20 cellular contexts compared by ENCODE assay signal in the genomic region with DNA sequence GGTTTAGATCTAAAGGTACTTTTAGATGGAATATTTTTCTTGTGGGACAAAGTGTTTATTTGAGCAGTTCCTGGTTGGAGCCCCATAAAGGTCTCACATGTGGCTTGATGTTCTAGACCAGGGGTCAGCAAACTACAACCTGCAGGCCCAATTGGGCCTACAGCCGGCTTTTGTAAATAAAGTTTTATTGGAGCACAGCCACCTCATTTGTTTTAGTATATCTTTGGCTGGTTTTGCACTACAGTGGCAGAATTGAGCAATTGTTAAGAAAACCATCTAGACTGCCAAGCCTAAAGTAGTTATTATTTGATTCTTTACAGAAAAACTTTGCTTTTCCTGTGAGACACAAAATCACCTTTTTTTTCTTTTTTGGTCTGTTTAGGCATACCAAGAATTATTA.
"Had no signal": no experiment of that assay in that cellular context is flagged by ENCODE, and none has a peak within 500 bp of the region (broad histone marks: within the 10 kb centered on the region; RNA-seq: fewer than 3 reads in every experiment).

No MANE protein-coding gene starts in this region.

- H3K9me3 ChIP-seq: gastroesophageal sphincter, mucosa of descending colon, neutrophil, thoracic aorta, transverse colon had no signal

- H3K27ac ChIP-seq: dorsolateral prefrontal cortex, gastroesophageal sphincter, neutrophil, thoracic aorta, transverse colon had no signal

- H3K27ac Mint-ChIP-seq: naive thymus-derived CD8-positive, alpha-beta T cell; stimulated activated naive B cell treated with anti-CD40 and anti-IgM and Interleukin-4, amounts not matched to agents 10 μg/mL and 1 μg/mL and 100 μg/mL, for 72 hours; stimulated activated naive CD8-positive, alpha-beta T cell treated with anti-CD3 and anti-CD28 coated beads, Interleukin-15, amount 100 ng/mL, for 72 hours had no signal

- H3K36me3 ChIP-seq: gastroesophageal sphincter, neutrophil, thoracic aorta, transverse colon had no signal

- H3K27me3 Mint-ChIP-seq: naive thymus-derived CD8-positive, alpha-beta T cell; stimulated activated naive B cell treated with anti-CD40 and anti-IgM and Interleukin-4, amounts not matched to agents 10 μg/mL and 1 μg/mL and 100 μg/mL, for 72 hours; stimulated activated naive CD8-positive, alpha-beta T cell treated with anti-CD3 and anti-CD28 coated beads, Interleukin-15, amount 100 ng/mL, for 72 hours had no signal

- DNase-seq: cortex of kidney; dorsolateral prefrontal cortex; effector CD8-positive, alpha-beta T cell; foreskin fibroblast; glutamatergic neuron; kidney; left cardiac atrium; left ventricle myocardium superior; mucosa of descending colon; naive thymus-derived CD8-positive, alpha-beta T cell; posterior cingulate gyrus; stimulated activated CD4-positive, alpha-beta T cell treated with anti-CD3 and anti-CD28 coated beads, Interleukin-2, amount 100 ng/mL, for 24 hours; stimulated activated CD4-positive, alpha-beta T cell treated with anti-CD3 and anti-CD28 coated beads, Interleukin-4, amount 100 ng/mL, for 4 hours; stimulated activated naive B cell treated with anti-CD40 and anti-IgM and Interleukin-4, amounts not matched to agents 10 μg/mL and 1 μg/mL and 100 μg/mL, for 72 hours; stimulated activated naive CD8-positive, alpha-beta T cell treated with anti-CD3 and anti-CD28 coated beads, Interleukin-15, amount 100 ng/mL, for 72 hours; transverse colon had no signal

- H3K27me3 ChIP-seq: dorsolateral prefrontal cortex, gastroesophageal sphincter, neutrophil, transverse colon had no signal

- H3K4me1 ChIP-seq: gastroesophageal sphincter, transverse colon had no signal

- ATAC-seq: gastroesophageal sphincter; left cardiac atrium; left ventricle myocardium superior; mucosa of descending colon; naive thymus-derived CD8-positive, alpha-beta T cell; sciatic nerve; stimulated activated naive B cell treated with anti-CD40 and anti-IgM and Interleukin-4, amounts not matched to agents 10 μg/mL and 1 μg/mL and 100 μg/mL, for 72 hours; stimulated activated naive CD8-positive, alpha-beta T cell treated with anti-CD3 and anti-CD28 coated beads, Interleukin-15, amount 100 ng/mL, for 72 hours had no signal

- H3K9me3 Mint-ChIP-seq: stimulated activated naive CD8-positive, alpha-beta T cell treated with anti-CD3 and anti-CD28 coated beads, Interleukin-15, amount 100 ng/mL, for 72 hours had no signal

- H3K4me3 Mint-ChIP-seq: naive thymus-derived CD8-positive, alpha-beta T cell; stimulated activated naive B cell treated with anti-CD40 and anti-IgM and Interleukin-4, amounts not matched to agents 10 μg/mL and 1 μg/mL and 100 μg/mL, for 72 hours; stimulated activated naive CD8-positive, alpha-beta T cell treated with anti-CD3 and anti-CD28 coated beads, Interleukin-15, amount 100 ng/mL, for 72 hours had no signal

- H3K4me1 Mint-ChIP-seq: stimulated activated naive B cell treated with anti-CD40 and anti-IgM and Interleukin-4, amounts not matched to agents 10 μg/mL and 1 μg/mL and 100 μg/mL, for 72 hours; stimulated activated naive CD8-positive, alpha-beta T cell treated with anti-CD3 and anti-CD28 coated beads, Interleukin-15, amount 100 ng/mL, for 72 hours had no signal

- FAIRE-seq: kidney had no signal

- H3K4me3 ChIP-seq: dorsolateral prefrontal cortex, gastroesophageal sphincter, mucosa of descending colon, thoracic aorta, transverse colon had no signal
